ENCODE assay signal across 8 cellular contexts in the genomic region with DNA sequence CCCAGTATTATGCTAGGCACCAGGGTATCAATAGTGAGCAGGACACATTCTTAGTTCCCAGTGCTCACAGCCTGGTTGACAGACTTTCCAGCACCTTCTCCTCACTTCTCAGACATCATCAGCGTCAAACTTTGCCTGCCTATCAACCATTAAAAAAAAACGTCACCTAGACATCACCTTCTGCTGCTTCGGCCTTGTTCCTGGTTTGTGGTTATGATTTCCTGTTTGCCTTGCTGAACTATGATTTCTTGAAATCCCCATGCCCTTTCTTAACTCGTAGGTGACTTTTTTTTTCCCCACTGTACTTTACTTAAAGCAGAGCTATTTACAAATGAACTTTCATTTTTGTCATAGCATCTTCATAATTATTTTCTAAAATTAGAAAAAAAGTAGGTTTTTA.
A peak's percentile ranks its signal among the peaks of the same experiment; 100 is the strongest.
DNase-seq lines count a peak whose midpoint lies in the region; ATAC-seq and TF ChIP-seq lines count a peak whose summit lies in the region.

No MANE protein-coding gene starts in this region.

- no peak for TF ChIP-seq CTCF in H9 (conservative IDR thresholded peaks at IDR 0.05)

- no peak overlapping the region for H2BK15ac ChIP-seq in H9 (ENCODE audit: low read depth, low read length)

- H3K36me3 Mint-ChIP-seq in effector memory CD8-positive, alpha-beta T cell (ENCODE audit: insufficient read depth): peaks cover 3% of the 10 kb centered on the region
- no peaks in the 10 kb centered on the region for H3K36me3 Mint-ChIP-seq in H9 (ENCODE audit: insufficient read depth in 1 of 3, low read depth in 3 of 3)

- H3K4me1 Mint-ChIP-seq in effector memory CD8-positive, alpha-beta T cell (ENCODE audit: low read depth in 2 of 2): peaks cover 16 to 28% of the 10 kb centered on the region in 2 donors
- H3K4me1 Mint-ChIP-seq in H9: no peaks in the 10 kb centered on the region

- H3K4ac ChIP-seq in H9 (ENCODE audit: low read depth, low read length): no peak overlapping the region

- H3K27ac ChIP-seq in H9 (ENCODE audit: insufficient read length, low read depth, low read length): no peak overlapping the region

- H3K23me2 ChIP-seq in H9 (ENCODE audit: insufficient read length, low read depth, low read length, poor library complexity, severe bottlenecking): no peaks in the 10 kb centered on the region

- no peaks in the 10 kb centered on the region for H3K27me3 ChIP-seq in H9 (ENCODE audit: insufficient read depth, low read length)

- H2AFZ ChIP-seq in H9 (ENCODE audit: low read length): no peak overlapping the region

- no peak overlapping the region for H3K9ac ChIP-seq in H9 (ENCODE audit: extremely low read depth, insufficient read length, low read length)

- no peak overlapping the region for H3K56ac ChIP-seq in H9 (ENCODE audit: insufficient read length, low read depth, low read length)

- no peaks in the 10 kb centered on the region for H3K79me2 ChIP-seq in H9 (ENCODE audit: insufficient read depth, low read length)

- H2BK120ac ChIP-seq in H9 (ENCODE audit: low read depth, low read length, poor library complexity, severe bottlenecking): no peak overlapping the region

- no peak overlapping the region for H2AK5ac ChIP-seq in H9 (ENCODE audit: insufficient read length, low read length)

- no peak overlapping the region for H4K5ac ChIP-seq in H9 (ENCODE audit: insufficient read length, low read depth, low read length)

- H2BK20ac ChIP-seq in H9 (ENCODE audit: low read depth, low read length, poor library complexity, severe bottlenecking): no peak overlapping the region

- H3K27ac Mint-ChIP-seq in effector memory CD8-positive, alpha-beta T cell: peak overlapping the region; percentile 25 to 87
- no peak overlapping the region for H3K27ac Mint-ChIP-seq in H9

- no peak overlapping the region for H3T11ph ChIP-seq in H9 (ENCODE audit: low read length)

- H3K9me3 Mint-ChIP-seq in effector memory CD8-positive, alpha-beta T cell: no peaks in the 10 kb centered on the region
- H3K9me3 Mint-ChIP-seq in H9: no peaks in the 10 kb centered on the region

- no peak overlapping the region for H3K23ac ChIP-seq in H9 (ENCODE audit: insufficient read length, low read depth, low read length)

- no peaks in the 10 kb centered on the region for H4K20me1 ChIP-seq in H9 (ENCODE audit: control insufficient read depth, insufficient read depth, insufficient read length)

- no peak overlapping the region for H4K8ac ChIP-seq in H9 (replicated peaks; ENCODE audit: insufficient read length, low read depth, low read length)

- H3K4me1 ChIP-seq in H9 (ENCODE audit: insufficient read depth, low read length): no peaks in the 10 kb centered on the region

- H3K4me2 ChIP-seq in H9 (ENCODE audit: insufficient read depth, insufficient read length, low read length): no peak overlapping the region

- no peak overlapping the region for H3K14ac ChIP-seq in H9 (ENCODE audit: insufficient read depth, low read length)

- H3K18ac ChIP-seq in H9 (ENCODE audit: insufficient read length, low read depth, low read length): no peak overlapping the region

- intact Hi-C loops in Right ventricle myocardium inferior (cut with DNase I): no loop called here

- no peaks in the 10 kb centered on the region for H3K79me1 ChIP-seq in H9 (ENCODE audit: insufficient read depth, low read depth, low read length, poor library complexity, severe bottlenecking)

- H3K9me3 ChIP-seq in H9 (ENCODE audit: control insufficient read depth, low read depth, low read length): no peaks in the 10 kb centered on the region

- WGBS in H9 (ENCODE audit: extremely low coverage, insufficient read length, low lambda C conversion rate): no CpG with 5 or more reads among the region's 4 CpGs

- ATAC-seq in GM18870 (IDR thresholded peaks at IDR 0.05; ENCODE audit: unreplicated experiment): peak; percentile 95
- peak; percentile 83 for ATAC-seq in HG02870 (IDR thresholded peaks at IDR 0.05; ENCODE audit: unreplicated experiment)
- peak; percentile 97 for ATAC-seq in effector memory CD8-positive, alpha-beta T cell (replicated peaks)
- ATAC-seq in Right ventricle myocardium inferior: no peak

- H3K27me3 Mint-ChIP-seq in effector memory CD8-positive, alpha-beta T cell: no peaks in the 10 kb centered on the region
- H3K27me3 Mint-ChIP-seq in H9 (ENCODE audit: low read depth): no peaks in the 10 kb centered on the region

- peak; percentile 13 for DNase-seq in SKM-1 treated with dmso at 0.1 percent for 144 hours (lab: John Stamatoyannopoulos, UW; ENCODE audit: unreplicated experiment)
- DNase-seq in effector memory CD8-positive, alpha-beta T cell: peak; percentile 40 to 45 (median 43)
- DNase-seq in NCI-H2196 treated with DMSO at 0.1 percent for 48 hours (lab: John Stamatoyannopoulos, UW; ENCODE audit: unreplicated experiment): no peak
- no peak for DNase-seq in Right ventricle myocardium inferior (ENCODE audit: missing footprints)
- DNase-seq in cerebellar nuclear complex (lab: John Stamatoyannopoulos, UW): no peak
- DNase-seq in H9: no peak

- no peak overlapping the region for H4K91ac ChIP-seq in H9 (ENCODE audit: insufficient read length, low read depth, low read length)

- H3K4me3 Mint-ChIP-seq in effector memory CD8-positive, alpha-beta T cell: peak overlapping the region in 1 of 2 donors; percentile 44
- H3K4me3 Mint-ChIP-seq in H9: no peak overlapping the region

- H2BK12ac ChIP-seq in H9 (ENCODE audit: insufficient read length, low read depth, low read length): no peak overlapping the region

- H2BK5ac ChIP-seq in H9 (ENCODE audit: insufficient read length, low read length): no peak overlapping the region

Comparison
In these comparisons a context has a peak if more than half of its experiments do, and no peak if none do; other contexts are left out.
1. DNase-seq: peak in SKM-1 treated with dmso at 0.1 percent for 144 hours (single experiment) and effector memory CD8-positive, alpha-beta T cell (3 of 3); none in NCI-H2196 treated with DMSO at 0.1 percent for 48 hours (single experiment), Right ventricle myocardium inferior (single experiment), cerebellar nuclear complex (0 of 2) and H9 (single experiment).
2. H3K27ac Mint-ChIP-seq: peak in effector memory CD8-positive, alpha-beta T cell (2 of 2); none in H9 (0 of 3).